In genomic region chr12:57458665-57459054, GRCh38 we compare ENCODE assay signal across 8 cellular contexts. TPM values are rescaled to one million over a fixed set of nuclear protein-coding genes. Genes with fewer than 3 reads are reported as not detected.
DNase-seq lines count a peak whose midpoint lies in the region; ATAC-seq and TF ChIP-seq lines count a peak whose summit lies in the region.

No MANE protein-coding gene starts in this region.

- TF ChIP-seq CTCF in DOHH2 (IDR thresholded peaks at IDR 0.05; ENCODE audit: low read depth, low read length, poor library complexity, severe bottlenecking) (no peak), RWPE2 (IDR thresholded peaks at IDR 0.05; ENCODE audit: poor library complexity, severe bottlenecking) (no peak), progenitor cell of endocrine pancreas (IDR thresholded peaks at IDR 0.05; ENCODE audit: unreplicated experiment) (no peak)

- H3K9me3 ChIP-seq in DOHH2 (ENCODE audit: control insufficient read depth, insufficient read depth, low read length), result no peaks in the 10 kb centered on the region
- no peaks in the 10 kb centered on the region for H3K9me3 ChIP-seq in RWPE2 (ENCODE audit: severe bottlenecking)
- no peaks in the 10 kb centered on the region for H3K9me3 ChIP-seq in esophagus (ENCODE audit: control insufficient read depth in 2 of 2, insufficient read depth in 1 of 2, low read depth in 1 of 2, low read length in 1 of 2)

- DNase-seq in RWPE2 (ENCODE audit: low spot score), result no peak
- no peak for DNase-seq in progenitor cell of endocrine pancreas (ENCODE audit: low spot score, unreplicated experiment)
- DNase-seq in NCI-H526 (lab: John Stamatoyannopoulos, UW), result no peak
- no peak for DNase-seq in NCI-H1092 (lab: John Stamatoyannopoulos, UW)

- H3K4me3 ChIP-seq in DOHH2 (ENCODE audit: low read length), result peak overlapping the region; percentile 83
- peak overlapping the region; percentile 40 for H3K4me3 ChIP-seq in RWPE2 (ENCODE audit: severe bottlenecking)
- H3K4me3 ChIP-seq in esophagus (ENCODE audit: low read depth in 1 of 2, low read length in 2 of 2), result peak overlapping the region; percentile 45 to 62

- H3K27ac Mint-ChIP-seq in progenitor cell of endocrine pancreas, result peak overlapping the region; percentile 87

- H3K27me3 ChIP-seq in DOHH2 (ENCODE audit: control insufficient read depth, low read length) (peaks cover 5% of the 10 kb centered on the region; the same call in 1 of the 2 replicates), RWPE2 (ENCODE audit: insufficient read depth, poor library complexity, severe bottlenecking) (no peaks in the 10 kb centered on the region), esophagus (ENCODE audit: control insufficient read depth in 1 of 2, insufficient read depth in 2 of 2, low read length in 2 of 2) (no peaks in the 10 kb centered on the region)

- peaks cover 19% of the 10 kb centered on the region for H3K4me1 Mint-ChIP-seq in progenitor cell of endocrine pancreas (ENCODE audit: low read depth)

- H3K36me3 ChIP-seq in DOHH2 (ENCODE audit: control insufficient read depth, low read length), result no peaks in the 10 kb centered on the region
- no peaks in the 10 kb centered on the region for H3K36me3 ChIP-seq in RWPE2 (ENCODE audit: low read depth)
- no peaks in the 10 kb centered on the region for H3K36me3 ChIP-seq in esophagus (ENCODE audit: control insufficient read depth in 2 of 2, insufficient read depth in 2 of 2, low read length in 1 of 2)

- H3K36me3 Mint-ChIP-seq in progenitor cell of endocrine pancreas (ENCODE audit: insufficient read depth), result no peaks in the 10 kb centered on the region

- H3K4me1 ChIP-seq in DOHH2 (ENCODE audit: control insufficient read depth, low read length), result peaks cover 53% of the 10 kb centered on the region
- peaks cover 29% of the 10 kb centered on the region for H3K4me1 ChIP-seq in RWPE2 (ENCODE audit: insufficient read depth, poor library complexity, severe bottlenecking)
- H3K4me1 ChIP-seq in esophagus (ENCODE audit: control insufficient read depth in 2 of 2, insufficient read depth in 2 of 2, low read length in 1 of 2), result peaks cover 0 to 6% of the 10 kb centered on the region in 2 donors

- peak overlapping the region; percentile 90 for H3K4me3 Mint-ChIP-seq in progenitor cell of endocrine pancreas (ENCODE audit: low read depth)

- ATAC-seq in RWPE2 (ENCODE audit: low read depth) (no peak), HG02571 (IDR thresholded peaks at IDR 0.05; ENCODE audit: unreplicated experiment) (no peak)
- ATAC-seq in activated CD4-positive, CD25-positive, alpha-beta regulatory T cell treated with anti-CD3 and anti-CD28 coated beads, Interleukin-2, amount 50 U/mL, for 24 hours, result no peak

- no peaks in the 10 kb centered on the region for H3K79me2 ChIP-seq in DOHH2 (ENCODE audit: control insufficient read depth, low read length)

- H4K20me1 ChIP-seq in DOHH2 (ENCODE audit: control insufficient read depth, insufficient read depth, low read depth, low read length), result no peaks in the 10 kb centered on the region

- H3K27me3 Mint-ChIP-seq in progenitor cell of endocrine pancreas, result peaks cover 52% of the 10 kb centered on the region

- 29% methylated on average over 3 of the region's 3 CpGs for WGBS in esophagus, 2 donors

- peaks cover 19% of the 10 kb centered on the region; the same call in 1 of the 2 replicates for H3F3A ChIP-seq in DOHH2 (ENCODE audit: control insufficient read depth, insufficient read depth)

- H3K9me2 ChIP-seq in DOHH2 (replicated peaks; ENCODE audit: control insufficient read depth, low read length), result no peaks in the 10 kb centered on the region

- peak overlapping the region; percentile 92 for H3K4me2 ChIP-seq in DOHH2 (ENCODE audit: low read length)

- no peaks in the 10 kb centered on the region for H3K9me3 Mint-ChIP-seq in progenitor cell of endocrine pancreas (ENCODE audit: low read depth)

- H3K27ac ChIP-seq in DOHH2 (ENCODE audit: low read depth, low read length) (peak overlapping the region; percentile 75), RWPE2 (ENCODE audit: poor library complexity, severe bottlenecking) (peak overlapping the region; percentile 73), esophagus (ENCODE audit: low read depth in 2 of 2, low read length in 1 of 2) (peak overlapping the region; percentile 64 to 65)

RNA-seq across cellular contexts. Expression of gene GLI1, which starts 0.9 kb away (rescaled TPM):
- under 1 TPM; 0.16 to 0.28 TPM for polyA plus RNA-seq in esophagus
- total RNA-seq in progenitor cell of endocrine pancreas, result 0.89 and 0.91 TPM in 2 replicates

RNA-seq across cellular contexts. Expression of gene INHBE, which starts 3.6 kb away (rescaled TPM):
- under 1 TPM in 1 of 2 donors, not detected in 1; 0.01 TPM for polyA plus RNA-seq in esophagus
- total RNA-seq in progenitor cell of endocrine pancreas, result 1.2 and 2.0 TPM in 2 replicates

RNA-seq across cellular contexts. Expression of gene ARHGAP9, which starts 21.0 kb away (rescaled TPM):
- polyA plus RNA-seq in esophagus, result 1 to 10 TPM; 4.3 to 9.2 TPM
- 2.6 and 2.8 TPM in 2 replicates for total RNA-seq in progenitor cell of endocrine pancreas

RNA-seq across cellular contexts. Expression of gene INHBC, which starts 24.1 kb away (rescaled TPM):
- polyA plus RNA-seq in esophagus, result under 1 TPM in 1 of 2 donors, not detected in 1; 0.01 TPM
- total RNA-seq in progenitor cell of endocrine pancreas, result 0.16 TPM in 1 of 2 replicates, not detected in the other

RNA-seq across cellular contexts. Expression of gene R3HDM2, which starts 27.8 kb away (rescaled TPM):
- polyA plus RNA-seq in esophagus, result 10 to 100 TPM; 10.4 to 12.4 TPM
- total RNA-seq in progenitor cell of endocrine pancreas, result 85.9 and 86.8 TPM in 2 replicates
